Comparison of ENCODE assay signal across 11 cellular contexts in the genomic region with DNA sequence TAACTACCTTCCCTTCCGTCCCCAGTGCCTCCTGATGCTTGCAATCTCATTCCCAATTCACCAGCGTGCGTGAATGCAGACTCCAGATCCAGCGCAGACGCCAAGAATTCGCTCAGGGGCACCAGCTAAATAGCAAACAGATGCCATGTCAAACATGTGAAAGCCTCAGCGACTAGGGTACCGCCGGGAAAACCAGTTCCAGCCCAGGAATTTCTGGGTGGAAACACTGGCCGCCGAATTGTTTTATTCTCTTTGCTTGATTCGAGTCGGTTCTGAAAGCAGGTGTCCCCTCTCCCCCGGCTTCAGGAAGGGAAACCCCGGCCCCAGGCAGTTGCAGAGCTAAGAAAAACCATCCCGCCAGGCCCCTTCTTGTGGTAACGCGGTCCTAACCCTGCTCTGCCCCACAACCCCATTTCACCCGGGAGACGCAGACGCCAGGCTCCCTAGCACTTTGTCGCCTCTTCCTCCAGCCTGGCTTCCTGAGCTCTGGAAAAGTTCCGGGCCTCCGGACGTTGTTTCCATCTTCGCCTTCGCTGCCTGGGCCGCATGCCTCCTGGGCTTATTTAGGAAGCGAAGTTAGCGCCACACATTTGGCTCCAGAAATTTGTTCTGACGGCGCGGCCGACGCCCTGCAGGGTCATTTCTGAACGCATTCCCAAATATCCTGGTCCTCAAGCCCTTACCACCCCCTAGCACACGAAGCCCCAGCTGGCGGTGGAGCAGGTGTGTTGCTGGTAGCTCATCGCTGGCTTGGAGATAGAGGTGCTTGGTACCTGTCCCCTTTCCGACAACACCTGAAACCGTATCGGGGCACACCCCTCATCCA. TPM values are rescaled to one million over a fixed set of nuclear protein-coding genes. Genes with fewer than 3 reads are reported as not detected.
DNase-seq lines count a peak whose midpoint lies in the region; ATAC-seq and TF ChIP-seq lines count a peak whose summit lies in the region.
"Had no signal": no experiment of that assay in that cellular context is flagged by ENCODE, and none has a peak within 500 bp of the region (broad histone marks: within the 10 kb centered on the region; RNA-seq: fewer than 3 reads in every experiment).

No MANE protein-coding gene starts in this region.

- no peaks in the 10 kb centered on the region for H3K9me3 Mint-ChIP-seq in activated CD8-positive, alpha-beta T cell treated with anti-CD3 and anti-CD28 coated beads for 36 hours

- H3K9ac ChIP-seq in colonic mucosa (ENCODE audit: low read depth in 2 of 2, low read length in 2 of 2) = peak overlapping the region in 1 of 2 donors; percentile 24

- H3K4me3 Mint-ChIP-seq in activated CD8-positive, alpha-beta T cell treated with anti-CD3 and anti-CD28 coated beads for 36 hours = no peak overlapping the region

- H3K27me3 ChIP-seq in heart left ventricle (peaks cover 3 to 83% (median 51%) of the 10 kb centered on the region in 9 donors), colonic mucosa (peaks cover 32% of the 10 kb centered on the region), vagina (no peaks in the 10 kb centered on the region)

- no peak for ATAC-seq in activated CD8-positive, alpha-beta T cell treated with anti-CD3 and anti-CD28 coated beads for 36 hours
- ATAC-seq in heart left ventricle (peak in 2 of 4 donors; percentile 7 to 17), sciatic nerve (peak; percentile 14)
- ATAC-seq: HCT116 had no signal

- H3K27me3 Mint-ChIP-seq in activated CD8-positive, alpha-beta T cell treated with anti-CD3 and anti-CD28 coated beads for 36 hours = peaks cover 53% of the 10 kb centered on the region

- peaks cover 7% of the 10 kb centered on the region for H3K4me1 Mint-ChIP-seq in activated CD8-positive, alpha-beta T cell treated with anti-CD3 and anti-CD28 coated beads for 36 hours (ENCODE audit: low read depth)

- WGBS in heart left ventricle, 4 donors = 7 to 12% (median 8%) methylated on average over 36 to 42 of the region's 42 CpGs

- intact Hi-C loops in activated CD8-positive, alpha-beta T cell treated with anti-CD3 and anti-CD28 coated beads for 36 hours (cut with micrococcal nuclease) = no loop called here
- intact Hi-C loops in heart left ventricle (cut with DNase I) (no loop called here), sciatic nerve (cut with DNase I) (no loop called here), colonic mucosa (cut with DNase I) (no loop called here), vagina (cut with DNase I) (no loop called here)

- peaks cover 0 to 22% (median 13%) of the 10 kb centered on the region in 12 donors for H3K4me1 ChIP-seq in heart left ventricle
- H3K4me1 ChIP-seq in colonic mucosa = no peaks in the 10 kb centered on the region
- peaks cover 22% of the 10 kb centered on the region for H3K4me1 ChIP-seq in vagina

- no peak for TF ChIP-seq CTCF in GM10248 (IDR thresholded peaks at IDR 0.05; ENCODE audit: control extremely low read depth, extremely low read depth, low read depth, missing control alignments)
- no peak for TF ChIP-seq CTCF in activated CD8-positive, alpha-beta T cell treated with anti-CD3 and anti-CD28 coated beads for 36 hours (IDR thresholded peaks at IDR 0.05)
- TF ChIP-seq CTCF in heart left ventricle (IDR thresholded peaks at IDR 0.05) = no peak
- TF ChIP-seq CTCF in colonic mucosa (IDR thresholded peaks at IDR 0.05) = no peak
- no peak for TF ChIP-seq CTCF in vagina (IDR thresholded peaks at IDR 0.05)

- H3K9me3 ChIP-seq in heart left ventricle (no peaks in the 10 kb centered on the region), colonic mucosa (no peaks in the 10 kb centered on the region), vagina (no peaks in the 10 kb centered on the region)

- CTCF ChIA-PET in GM10248 (lab: Yijun Ruan, JAX) = interaction anchor here (0.9 to 1.4 kb wide), 3 partner anchors 10 to 24 kb away, joined by 3 to 4 read pairs (median 3); no protein-coding TSS in a partner anchor
- CTCF ChIA-PET in activated CD8-positive, alpha-beta T cell treated with anti-CD3 and anti-CD28 coated beads for 36 hours (lab: Charles Lee) = interaction anchor here (1.1 to 1.3 kb wide), 2 partner anchors 106 to 121 kb away, joined by 3 to 4 read pairs; no protein-coding TSS in a partner anchor

- H3K36me3 ChIP-seq in heart left ventricle (no peaks in the 10 kb centered on the region), colonic mucosa (no peaks in the 10 kb centered on the region), vagina (no peaks in the 10 kb centered on the region)

- POLR2A ChIA-PET in GM10248 (lab: Yijun Ruan, JAX) = no interaction called here
- POLR2A ChIA-PET in activated CD8-positive, alpha-beta T cell treated with anti-CD3 and anti-CD28 coated beads for 36 hours (lab: Charles Lee) = interaction anchor here (0.9 kb wide), 1 partner anchor 15 kb away, joined by 3 read pairs; no protein-coding TSS in a partner anchor

- H3K36me3 Mint-ChIP-seq in activated CD8-positive, alpha-beta T cell treated with anti-CD3 and anti-CD28 coated beads for 36 hours (ENCODE audit: low read depth) = no peaks in the 10 kb centered on the region

- H3K27ac Mint-ChIP-seq in activated CD8-positive, alpha-beta T cell treated with anti-CD3 and anti-CD28 coated beads for 36 hours = no peak overlapping the region

- TF ChIP-seq POLR2A in heart left ventricle (IDR thresholded peaks at IDR 0.05) (no peak), vagina (IDR thresholded peaks at IDR 0.05) (no peak)

- DNase-seq in GM10248 (ENCODE audit: extremely low spot score) (peak; percentile 29), heart left ventricle (no peak), sciatic nerve (ENCODE audit: low spot score) (no peak), COLO668 (lab: John Stamatoyannopoulos, UW; ENCODE audit: unreplicated experiment) (no peak), colonic mucosa (no peak), vagina (ENCODE audit: extremely low spot score in 2 of 2) (no peak), cerebellum (ENCODE audit: low spot score) (no peak)
- DNase-seq in activated CD8-positive, alpha-beta T cell treated with anti-CD3 and anti-CD28 coated beads for 36 hours = peak; percentile 3
- DNase-seq: activated CD4-positive, alpha-beta T cell treated with anti-CD3 and anti-CD28 coated beads for 4 hours had no signal

- H3K4me3 ChIP-seq in heart left ventricle (peak overlapping the region in 7 of 12 donors; percentile 3 to 42 (median 26)), colonic mucosa (no peak overlapping the region), vagina (peak overlapping the region in 1 of 2 donors; percentile 42)

- no peak overlapping the region for H3K27ac ChIP-seq in heart left ventricle
- no peak overlapping the region for H3K27ac ChIP-seq in colonic mucosa
- H3K27ac ChIP-seq in vagina = no peak overlapping the region

RNA-seq across cellular contexts. Expression of gene LVRN, which starts 0.6 kb away (rescaled TPM):
- under 1 TPM; 0.27 to 0.29 TPM for total RNA-seq in activated CD8-positive, alpha-beta T cell treated with anti-CD3 and anti-CD28 coated beads for 36 hours
- total RNA-seq in heart left ventricle = 1 to 10 TPM in 1 of 9 donors, under 1 TPM in 5, not detected in 3; 0.13 to 2.1 (median 0.38) TPM
- under 1 TPM; 0.18 to 0.88 TPM for polyA plus RNA-seq in heart left ventricle
- total RNA-seq in sciatic nerve = 5.6 TPM
- total RNA-seq in colonic mucosa = under 1 TPM; 0.10 to 0.90 TPM
- total RNA-seq in vagina = 1.7 TPM
- total RNA-seq in cerebellum = 3.1 TPM
- total RNA-seq: HT1080 had no signal

Comparison
In these comparisons a context has a peak if more than half of its experiments do, and no peak if none do; other contexts are left out.
1. DNase-seq: peak in GM10248 (single experiment) and activated CD8-positive, alpha-beta T cell treated with anti-CD3 and anti-CD28 coated beads for 36 hours (single experiment); none in heart left ventricle (0 of 5), sciatic nerve (single experiment), COLO668 (single experiment), colonic mucosa (single experiment), vagina (0 of 2) and cerebellum (single experiment).